Comparison of ENCODE assay signal across 1 cellular context in the genomic region with DNA sequence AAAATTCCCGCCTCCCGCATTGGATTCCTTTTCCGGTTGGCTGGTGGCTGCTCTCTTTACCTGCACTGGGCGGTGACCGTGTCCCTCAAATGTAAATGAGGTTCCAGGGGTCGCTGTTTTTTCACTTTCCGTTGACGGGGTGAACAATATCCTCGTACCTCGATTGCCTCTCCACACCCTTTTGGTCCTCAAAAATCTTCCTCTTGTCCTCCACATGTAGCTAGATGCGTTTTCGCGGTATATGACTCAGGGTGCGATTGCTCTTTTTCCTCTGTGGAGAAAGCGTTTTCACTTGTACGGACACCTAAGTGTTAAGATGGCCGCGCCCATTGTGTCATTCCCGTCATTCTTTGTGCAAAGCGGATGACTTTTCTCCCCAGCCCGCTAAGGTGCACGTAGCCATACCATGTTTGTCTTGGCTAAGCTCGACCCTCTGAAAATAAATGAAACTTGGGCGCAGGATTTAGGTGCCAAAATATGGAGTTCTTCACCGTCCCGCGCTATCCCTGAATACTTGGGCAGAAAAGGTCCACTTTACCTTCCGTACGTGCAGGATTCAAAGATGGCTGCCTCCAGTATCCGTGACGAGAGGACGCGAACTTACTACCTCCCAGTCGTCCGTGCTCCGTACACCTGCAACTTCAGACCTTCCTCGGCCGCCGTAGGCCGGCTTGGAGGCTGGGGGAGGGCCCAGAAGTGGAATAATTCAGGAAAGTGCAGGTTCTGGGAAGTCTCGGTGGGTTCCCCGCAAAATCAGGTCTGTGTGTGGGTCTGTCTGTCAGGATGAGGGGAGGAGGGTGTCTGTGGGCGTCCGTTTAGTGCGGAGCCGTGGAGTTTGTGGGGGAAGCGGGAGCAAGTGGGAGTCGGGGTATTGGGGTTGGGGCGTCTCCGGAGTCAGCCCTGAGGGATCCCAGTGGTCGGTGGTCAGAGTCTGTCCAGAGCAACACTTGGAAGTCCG.
TF ChIP-seq lines count a peak whose summit lies in the region.

A gene (plus strand): TSS at position 689 of the 958 bp plus-strand sequence. CDS start 8,749 bp downstream, outside the sequence.

TF ChIP-seq in K562, 482 proteins besides CTCF, POLR2A, EP300 and RAD21 (continued from another document and continues in another):
- TF ChIP-seq, protein P1, sequence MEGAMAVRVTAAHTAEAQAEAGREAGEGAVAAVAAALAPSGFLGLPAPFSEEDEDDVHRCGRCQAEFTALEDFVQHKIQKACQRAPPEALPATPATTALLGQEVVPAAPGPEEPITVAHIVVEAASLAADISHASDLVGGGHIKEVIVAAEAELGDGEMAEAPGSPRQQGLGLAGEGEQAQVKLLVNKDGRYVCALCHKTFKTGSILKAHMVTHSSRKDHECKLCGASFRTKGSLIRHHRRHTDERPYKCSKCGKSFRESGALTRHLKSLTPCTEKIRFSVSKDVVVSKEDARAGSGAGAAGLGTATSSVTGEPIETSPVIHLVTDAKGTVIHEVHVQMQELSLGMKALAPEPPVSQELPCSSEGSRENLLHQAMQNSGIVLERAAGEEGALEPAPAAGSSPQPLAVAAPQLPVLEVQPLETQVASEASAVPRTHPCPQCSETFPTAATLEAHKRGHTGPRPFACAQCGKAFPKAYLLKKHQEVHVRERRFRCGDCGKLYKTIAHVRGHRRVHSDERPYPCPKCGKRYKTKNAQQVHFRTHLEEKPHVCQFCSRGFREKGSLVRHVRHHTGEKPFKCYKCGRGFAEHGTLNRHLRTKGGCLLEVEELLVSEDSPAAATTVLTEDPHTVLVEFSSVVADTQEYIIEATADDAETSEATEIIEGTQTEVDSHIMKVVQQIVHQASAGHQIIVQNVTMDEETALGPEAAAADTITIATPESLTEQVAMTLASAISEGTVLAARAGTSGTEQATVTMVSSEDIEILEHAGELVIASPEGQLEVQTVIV (CRISPR knock-in tag; IDR thresholded peaks at IDR 0.05; ENCODE audit: borderline replicate concordance): no peak
- no peak for TF ChIP-seq DPF2 (IDR thresholded peaks at IDR 0.05)
- peak; percentile 62; the same call in 1 of the 2 replicates for TF ChIP-seq PHF8 (IDR thresholded peaks at IDR 0.05; ENCODE audit: borderline replicate concordance, low read length)
- 0 out of 2 replicates have a peak, but pooled peaks have one; percentile 61 for TF ChIP-seq ZBTB7A (IDR thresholded peaks at IDR 0.05; ENCODE audit: borderline replicate concordance, control insufficient read depth, low read depth, low read length)
- peak in 1 of 2 experiments; percentile 22; a peak in 1 of 4 replicates for TF ChIP-seq NRF1 (conservative IDR thresholded peaks at IDR 0.05 in 1 of 2, IDR thresholded peaks at IDR 0.05 in 1 of 2)
- peak; percentile 77 for TF ChIP-seq CBX1 (IDR thresholded peaks at IDR 0.05; ENCODE audit: low read depth)
- no peak for TF ChIP-seq ZKSCAN1 (IDR thresholded peaks at IDR 0.05; ENCODE audit: low read depth, low read length)
- TF ChIP-seq, protein P2, sequence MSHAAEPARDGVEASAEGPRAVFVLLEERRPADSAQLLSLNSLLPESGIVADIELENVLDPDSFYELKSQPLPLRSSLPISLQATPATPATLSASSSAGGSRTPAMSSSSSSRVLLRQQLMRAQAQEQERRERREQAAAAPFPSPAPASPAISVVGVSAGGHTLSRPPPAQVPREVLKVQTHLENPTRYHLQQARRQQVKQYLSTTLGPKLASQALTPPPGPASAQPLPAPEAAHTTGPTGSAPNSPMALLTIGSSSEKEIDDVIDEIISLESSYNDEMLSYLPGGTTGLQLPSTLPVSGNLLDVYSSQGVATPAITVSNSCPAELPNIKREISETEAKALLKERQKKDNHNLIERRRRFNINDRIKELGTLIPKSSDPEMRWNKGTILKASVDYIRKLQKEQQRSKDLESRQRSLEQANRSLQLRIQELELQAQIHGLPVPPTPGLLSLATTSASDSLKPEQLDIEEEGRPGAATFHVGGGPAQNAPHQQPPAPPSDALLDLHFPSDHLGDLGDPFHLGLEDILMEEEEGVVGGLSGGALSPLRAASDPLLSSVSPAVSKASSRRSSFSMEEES (CRISPR knock-in tag; IDR thresholded peaks at IDR 0.05): no peak
- TF ChIP-seq CREM (IDR thresholded peaks at IDR 0.05; ENCODE audit: low read depth): peak; percentile 81
- TF ChIP-seq, protein P3, sequence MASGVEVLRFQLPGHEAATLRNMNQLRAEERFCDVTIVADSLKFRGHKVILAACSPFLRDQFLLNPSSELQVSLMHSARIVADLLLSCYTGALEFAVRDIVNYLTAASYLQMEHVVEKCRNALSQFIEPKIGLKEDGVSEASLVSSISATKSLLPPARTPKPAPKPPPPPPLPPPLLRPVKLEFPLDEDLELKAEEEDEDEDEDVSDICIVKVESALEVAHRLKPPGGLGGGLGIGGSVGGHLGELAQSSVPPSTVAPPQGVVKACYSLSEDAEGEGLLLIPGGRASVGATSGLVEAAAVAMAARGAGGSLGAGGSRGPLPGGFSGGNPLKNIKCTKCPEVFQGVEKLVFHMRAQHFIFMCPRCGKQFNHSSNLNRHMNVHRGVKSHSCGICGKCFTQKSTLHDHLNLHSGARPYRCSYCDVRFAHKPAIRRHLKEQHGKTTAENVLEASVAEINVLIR (CRISPR knock-in tag; IDR thresholded peaks at IDR 0.05): 0 out of 2 replicates have a peak, but pooled peaks have one; percentile 20
- no peak; the same call in 1 of the 2 replicates for TF ChIP-seq CC2D1A (IDR thresholded peaks at IDR 0.05)
- TF ChIP-seq CREBBP (IDR thresholded peaks at IDR 0.05; ENCODE audit: low read depth, low read length): no peak
- TF ChIP-seq, protein P4, sequence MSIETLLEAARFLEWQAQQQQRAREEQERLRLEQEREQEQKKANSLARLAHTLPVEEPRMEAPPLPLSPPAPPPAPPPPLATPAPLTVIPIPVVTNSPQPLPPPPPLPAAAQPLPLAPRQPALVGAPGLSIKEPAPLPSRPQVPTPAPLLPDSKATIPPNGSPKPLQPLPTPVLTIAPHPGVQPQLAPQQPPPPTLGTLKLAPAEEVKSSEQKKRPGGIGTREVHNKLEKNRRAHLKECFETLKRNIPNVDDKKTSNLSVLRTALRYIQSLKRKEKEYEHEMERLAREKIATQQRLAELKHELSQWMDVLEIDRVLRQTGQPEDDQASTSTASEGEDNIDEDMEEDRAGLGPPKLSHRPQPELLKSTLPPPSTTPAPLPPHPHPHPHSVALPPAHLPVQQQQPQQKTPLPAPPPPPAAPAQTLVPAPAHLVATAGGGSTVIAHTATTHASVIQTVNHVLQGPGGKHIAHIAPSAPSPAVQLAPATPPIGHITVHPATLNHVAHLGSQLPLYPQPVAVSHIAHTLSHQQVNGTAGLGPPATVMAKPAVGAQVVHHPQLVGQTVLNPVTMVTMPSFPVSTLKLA (conservative IDR thresholded peaks at IDR 0.05): peak in 1 of 2 experiments; percentile 38; a peak in 2 of 4 replicates
- TF ChIP-seq, protein P5, sequence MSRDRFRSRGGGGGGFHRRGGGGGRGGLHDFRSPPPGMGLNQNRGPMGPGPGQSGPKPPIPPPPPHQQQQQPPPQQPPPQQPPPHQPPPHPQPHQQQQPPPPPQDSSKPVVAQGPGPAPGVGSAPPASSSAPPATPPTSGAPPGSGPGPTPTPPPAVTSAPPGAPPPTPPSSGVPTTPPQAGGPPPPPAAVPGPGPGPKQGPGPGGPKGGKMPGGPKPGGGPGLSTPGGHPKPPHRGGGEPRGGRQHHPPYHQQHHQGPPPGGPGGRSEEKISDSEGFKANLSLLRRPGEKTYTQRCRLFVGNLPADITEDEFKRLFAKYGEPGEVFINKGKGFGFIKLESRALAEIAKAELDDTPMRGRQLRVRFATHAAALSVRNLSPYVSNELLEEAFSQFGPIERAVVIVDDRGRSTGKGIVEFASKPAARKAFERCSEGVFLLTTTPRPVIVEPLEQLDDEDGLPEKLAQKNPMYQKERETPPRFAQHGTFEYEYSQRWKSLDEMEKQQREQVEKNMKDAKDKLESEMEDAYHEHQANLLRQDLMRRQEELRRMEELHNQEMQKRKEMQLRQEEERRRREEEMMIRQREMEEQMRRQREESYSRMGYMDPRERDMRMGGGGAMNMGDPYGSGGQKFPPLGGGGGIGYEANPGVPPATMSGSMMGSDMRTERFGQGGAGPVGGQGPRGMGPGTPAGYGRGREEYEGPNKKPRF (IDR thresholded peaks at IDR 0.05; ENCODE audit: low read depth, low read length): no peak
- TF ChIP-seq, protein P6, sequence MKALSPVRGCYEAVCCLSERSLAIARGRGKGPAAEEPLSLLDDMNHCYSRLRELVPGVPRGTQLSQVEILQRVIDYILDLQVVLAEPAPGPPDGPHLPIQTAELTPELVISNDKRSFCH (CRISPR knock-in tag; IDR thresholded peaks at IDR 0.05): no peak
- TF ChIP-seq, protein P6 (tag; IDR thresholded peaks at IDR 0.05): 0 out of 2 replicates have a peak, but pooled peaks have one; percentile 40
- TF ChIP-seq, protein P7, sequence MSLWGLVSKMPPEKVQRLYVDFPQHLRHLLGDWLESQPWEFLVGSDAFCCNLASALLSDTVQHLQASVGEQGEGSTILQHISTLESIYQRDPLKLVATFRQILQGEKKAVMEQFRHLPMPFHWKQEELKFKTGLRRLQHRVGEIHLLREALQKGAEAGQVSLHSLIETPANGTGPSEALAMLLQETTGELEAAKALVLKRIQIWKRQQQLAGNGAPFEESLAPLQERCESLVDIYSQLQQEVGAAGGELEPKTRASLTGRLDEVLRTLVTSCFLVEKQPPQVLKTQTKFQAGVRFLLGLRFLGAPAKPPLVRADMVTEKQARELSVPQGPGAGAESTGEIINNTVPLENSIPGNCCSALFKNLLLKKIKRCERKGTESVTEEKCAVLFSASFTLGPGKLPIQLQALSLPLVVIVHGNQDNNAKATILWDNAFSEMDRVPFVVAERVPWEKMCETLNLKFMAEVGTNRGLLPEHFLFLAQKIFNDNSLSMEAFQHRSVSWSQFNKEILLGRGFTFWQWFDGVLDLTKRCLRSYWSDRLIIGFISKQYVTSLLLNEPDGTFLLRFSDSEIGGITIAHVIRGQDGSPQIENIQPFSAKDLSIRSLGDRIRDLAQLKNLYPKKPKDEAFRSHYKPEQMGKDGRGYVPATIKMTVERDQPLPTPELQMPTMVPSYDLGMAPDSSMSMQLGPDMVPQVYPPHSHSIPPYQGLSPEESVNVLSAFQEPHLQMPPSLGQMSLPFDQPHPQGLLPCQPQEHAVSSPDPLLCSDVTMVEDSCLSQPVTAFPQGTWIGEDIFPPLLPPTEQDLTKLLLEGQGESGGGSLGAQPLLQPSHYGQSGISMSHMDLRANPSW (CRISPR knock-in tag; IDR thresholded peaks at IDR 0.05): no peak; the same call in 1 of the 2 replicates
- TF ChIP-seq ZZZ3 (IDR thresholded peaks at IDR 0.05): no peak
- TF ChIP-seq TRIM24 (IDR thresholded peaks at IDR 0.05): peak in 1 of 2 experiments; percentile 29; a peak in 2 of 4 replicates
- TF ChIP-seq, protein P8, sequence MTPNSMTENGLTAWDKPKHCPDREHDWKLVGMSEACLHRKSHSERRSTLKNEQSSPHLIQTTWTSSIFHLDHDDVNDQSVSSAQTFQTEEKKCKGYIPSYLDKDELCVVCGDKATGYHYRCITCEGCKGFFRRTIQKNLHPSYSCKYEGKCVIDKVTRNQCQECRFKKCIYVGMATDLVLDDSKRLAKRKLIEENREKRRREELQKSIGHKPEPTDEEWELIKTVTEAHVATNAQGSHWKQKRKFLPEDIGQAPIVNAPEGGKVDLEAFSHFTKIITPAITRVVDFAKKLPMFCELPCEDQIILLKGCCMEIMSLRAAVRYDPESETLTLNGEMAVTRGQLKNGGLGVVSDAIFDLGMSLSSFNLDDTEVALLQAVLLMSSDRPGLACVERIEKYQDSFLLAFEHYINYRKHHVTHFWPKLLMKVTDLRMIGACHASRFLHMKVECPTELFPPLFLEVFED (CRISPR knock-in tag; conservative IDR thresholded peaks at IDR 0.05): no peak
- no peak for TF ChIP-seq PPARD (CRISPR knock-in tag; IDR thresholded peaks at IDR 0.05)
- TF ChIP-seq SIX5 (IDR thresholded peaks at IDR 0.05; ENCODE audit: borderline replicate concordance in 1 of 2, insufficient read depth in 1 of 2, low read depth in 1 of 2, low read length in 2 of 2): peak; percentile 41 to 50; a peak in 1 of 4 replicates
- no peak for TF ChIP-seq MCM5 (IDR thresholded peaks at IDR 0.05; ENCODE audit: low read depth)
- TF ChIP-seq ASH1L (IDR thresholded peaks at IDR 0.05; ENCODE audit: borderline replicate concordance, low read depth, partially characterized antibody): peak; percentile 6
- peak; percentile 58 for TF ChIP-seq SP1 (CRISPR knock-in tag; IDR thresholded peaks at IDR 0.05)
- TF ChIP-seq, protein P9, sequence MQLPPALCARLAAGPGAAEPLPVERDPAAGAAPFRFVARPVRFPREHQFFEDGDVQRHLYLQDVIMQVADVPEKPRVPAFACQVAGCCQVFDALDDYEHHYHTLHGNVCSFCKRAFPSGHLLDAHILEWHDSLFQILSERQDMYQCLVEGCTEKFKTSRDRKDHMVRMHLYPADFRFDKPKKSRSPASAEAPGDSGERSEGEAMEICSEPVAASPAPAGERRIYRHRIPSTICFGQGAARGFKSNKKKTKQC (CRISPR knock-in tag; IDR thresholded peaks at IDR 0.05): 0 out of 2 replicates have a peak, but pooled peaks have one; percentile 61
- TF ChIP-seq ATF1 (CRISPR knock-in tag; IDR thresholded peaks at IDR 0.05): no peak
- peak; percentile 94 for TF ChIP-seq ATF1 (tag; IDR thresholded peaks at IDR 0.05)
- no peak for TF ChIP-seq STAT5B (CRISPR knock-in tag; IDR thresholded peaks at IDR 0.05)
- TF ChIP-seq, protein P10, sequence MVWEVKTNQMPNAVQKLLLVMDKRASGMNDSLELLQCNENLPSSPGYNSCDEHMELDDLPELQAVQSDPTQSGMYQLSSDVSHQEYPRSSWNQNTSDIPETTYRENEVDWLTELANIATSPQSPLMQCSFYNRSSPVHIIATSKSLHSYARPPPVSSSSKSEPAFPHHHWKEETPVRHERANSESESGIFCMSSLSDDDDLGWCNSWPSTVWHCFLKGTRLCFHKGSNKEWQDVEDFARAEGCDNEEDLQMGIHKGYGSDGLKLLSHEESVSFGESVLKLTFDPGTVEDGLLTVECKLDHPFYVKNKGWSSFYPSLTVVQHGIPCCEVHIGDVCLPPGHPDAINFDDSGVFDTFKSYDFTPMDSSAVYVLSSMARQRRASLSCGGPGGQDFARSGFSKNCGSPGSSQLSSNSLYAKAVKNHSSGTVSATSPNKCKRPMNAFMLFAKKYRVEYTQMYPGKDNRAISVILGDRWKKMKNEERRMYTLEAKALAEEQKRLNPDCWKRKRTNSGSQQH (CRISPR knock-in tag; IDR thresholded peaks at IDR 0.05): 0 out of 2 replicates have a peak, but pooled peaks have one; percentile 51
- peak; percentile 17; the same call in 1 of the 2 replicates for TF ChIP-seq ZNF263 (CRISPR knock-in tag; IDR thresholded peaks at IDR 0.05; ENCODE audit: borderline replicate concordance)
- TF ChIP-seq PTBP1 (IDR thresholded peaks at IDR 0.05; ENCODE audit: low read depth, low read length): no peak
- TF ChIP-seq, protein P11, sequence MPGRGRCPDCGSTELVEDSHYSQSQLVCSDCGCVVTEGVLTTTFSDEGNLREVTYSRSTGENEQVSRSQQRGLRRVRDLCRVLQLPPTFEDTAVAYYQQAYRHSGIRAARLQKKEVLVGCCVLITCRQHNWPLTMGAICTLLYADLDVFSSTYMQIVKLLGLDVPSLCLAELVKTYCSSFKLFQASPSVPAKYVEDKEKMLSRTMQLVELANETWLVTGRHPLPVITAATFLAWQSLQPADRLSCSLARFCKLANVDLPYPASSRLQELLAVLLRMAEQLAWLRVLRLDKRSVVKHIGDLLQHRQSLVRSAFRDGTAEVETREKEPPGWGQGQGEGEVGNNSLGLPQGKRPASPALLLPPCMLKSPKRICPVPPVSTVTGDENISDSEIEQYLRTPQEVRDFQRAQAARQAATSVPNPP (IDR thresholded peaks at IDR 0.05; ENCODE audit: borderline replicate concordance, insufficient read depth, insufficient read length): no peak
- no peak for TF ChIP-seq STAT5A (IDR thresholded peaks at IDR 0.05; ENCODE audit: borderline replicate concordance, low read length)
- 0 out of 2 replicates have a peak, but pooled peaks have one; percentile 27 for TF ChIP-seq HDAC2 (IDR thresholded peaks at IDR 0.05)
- peak; percentile 68; the same call in 1 of the 2 replicates for TF ChIP-seq ELF1 (tag; IDR thresholded peaks at IDR 0.05)
- TF ChIP-seq HMG20A (CRISPR knock-in tag; conservative IDR thresholded peaks at IDR 0.05): no peak
- TF ChIP-seq EWSR1 (IDR thresholded peaks at IDR 0.05; ENCODE audit: borderline replicate concordance, low read depth, partially characterized antibody): no peak
